Comparison of ENCODE assay signal across 11 cellular contexts in genomic region chr7:43750016-43750887, GRCh38. TPM values are rescaled to one million over a fixed set of nuclear protein-coding genes. Genes with fewer than 3 reads are reported as not detected.
DNase-seq lines count a peak whose midpoint lies in the region; ATAC-seq, FAIRE-seq and TF ChIP-seq lines count a peak whose summit lies in the region.
"Had no signal": no experiment of that assay in that cellular context is flagged by ENCODE, and none has a peak within 500 bp of the region (broad histone marks: within the 10 kb centered on the region; RNA-seq: fewer than 3 reads in every experiment).

No MANE protein-coding gene starts in this region.

- no peak overlapping the region for H3K27ac ChIP-seq in ACC112 (ENCODE audit: low read depth, low read length)

- ATAC-seq in GM18909 (IDR thresholded peaks at IDR 0.05; ENCODE audit: poor library complexity, unreplicated experiment) (peak; percentile 20), HG03432 (IDR thresholded peaks at IDR 0.05; ENCODE audit: unreplicated experiment) (no peak)
- ATAC-seq: CD8-positive, alpha-beta T cell had no signal

- TF ChIP-seq CTCF in fibroblast of villous mesenchyme (IDR thresholded peaks at IDR 0.05; ENCODE audit: insufficient read depth, low read depth, low read length) = no peak

- no peaks in the 10 kb centered on the region for H3K4me1 ChIP-seq in ACC112 (ENCODE audit: control insufficient read depth, insufficient read depth, low read length, unreplicated experiment)

- no peaks in the 10 kb centered on the region for H3K36me3 ChIP-seq in ACC112 (ENCODE audit: insufficient read depth, low read length)

- FAIRE-seq in GM19239 (lab: Jason Lieb, UNC) = no peak
- FAIRE-seq: kidney had no signal

- H3K79me2 ChIP-seq in ACC112 (ENCODE audit: control insufficient read depth, insufficient read depth, low read length, unreplicated experiment) = no peaks in the 10 kb centered on the region

- H2AFZ ChIP-seq in ACC112 (ENCODE audit: low read length, unreplicated experiment) = peak overlapping the region; percentile 28

- H3K4me3 ChIP-seq in ACC112 (ENCODE audit: low read depth, low read length) (no peak overlapping the region), fibroblast of villous mesenchyme (ENCODE audit: low read depth, low read length) (no peak overlapping the region)

- no peaks in the 10 kb centered on the region; the same call in none of the 2 replicates for H3K27me3 ChIP-seq in ACC112 (ENCODE audit: insufficient read depth, low read length)

- DNase-seq in NOMO-1 treated with DMSO at 0.1 percent for 48 hours (lab: John Stamatoyannopoulos, UW; ENCODE audit: unreplicated experiment) (peak; percentile 35), fibroblast of villous mesenchyme (ENCODE audit: low read depth) (peak; percentile 17), GM19239 (ENCODE audit: insufficient read length, low spot score) (no peak)
- no peak for DNase-seq in stimulated activated naive CD4-positive, alpha-beta T cell treated with Interleukin-2 at 50 U/mL for 16 hours (lab: John Stamatoyannopoulos, UW)
- no peak for DNase-seq in stimulated activated CD4-positive, alpha-beta T cell treated with anti-CD3 and anti-CD28 coated beads, Interleukin-4, amount 100 ng/mL, for 4 hours
- DNase-seq: CD8-positive, alpha-beta T cell; kidney; NCI-H2081 treated with DMSO at 0.1 percent for 48 hours had no signal

RNA-seq across cellular contexts. Expression of gene BLVRA, which starts 8.2 kb away (rescaled TPM):
- total RNA-seq in fibroblast of villous mesenchyme = 14.7 and 24.2 TPM in 2 replicates

RNA-seq across cellular contexts. Expression of gene COA1, which starts 20.9 kb away (rescaled TPM):
- total RNA-seq in fibroblast of villous mesenchyme = 37.7 and 41.5 TPM in 2 replicates

Comparison
In these comparisons a context has a peak if more than half of its experiments do, and no peak if none do; other contexts are left out.
1. DNase-seq: peak in NOMO-1 treated with DMSO at 0.1 percent for 48 hours (single experiment) and fibroblast of villous mesenchyme (single experiment); none in GM19239 (single experiment), stimulated activated naive CD4-positive, alpha-beta T cell treated with Interleukin-2 at 50 U/mL for 16 hours (single experiment) and stimulated activated CD4-positive, alpha-beta T cell treated with anti-CD3 and anti-CD28 coated beads, Interleukin-4, amount 100 ng/mL, for 4 hours (0 of 2).